Comparison of ENCODE assay signal across 13 cellular contexts in genomic region chrX:134821370-134821769, GRCh38. TPM values are rescaled to one million over a fixed set of nuclear protein-coding genes. Genes with fewer than 3 reads are reported as not detected.
DNase-seq lines count a peak whose midpoint lies in the region; ATAC-seq, FAIRE-seq and TF ChIP-seq lines count a peak whose summit lies in the region.
"Had no signal": no experiment of that assay in that cellular context is flagged by ENCODE, and none has a peak within 500 bp of the region (broad histone marks: within the 10 kb centered on the region; RNA-seq: fewer than 3 reads in every experiment).

No MANE protein-coding gene starts in this region.

- no peak overlapping the region for H2AFZ ChIP-seq in KMS-11 (ENCODE audit: low read depth)
- no peak overlapping the region for H2AFZ ChIP-seq in H1 (ENCODE audit: low read length)

- H3K27ac ChIP-seq in KMS-11 (no peak overlapping the region), H1 (ENCODE audit: low read depth, low read length) (no peak overlapping the region), esophagus squamous epithelium (peak overlapping the region in 1 of 4 donors; percentile 29)
- H3K27ac ChIP-seq: stomach had no signal

- H3K79me2 ChIP-seq in KMS-11 (ENCODE audit: insufficient read depth, low read depth) = no peaks in the 10 kb centered on the region
- no peaks in the 10 kb centered on the region for H3K79me2 ChIP-seq in H1 (ENCODE audit: control insufficient read depth in 1 of 2, insufficient read depth in 2 of 2, low read length in 2 of 2)

- no peaks in the 10 kb centered on the region for H3K27me3 ChIP-seq in KMS-11 (ENCODE audit: insufficient read depth, low read depth)
- no peaks in the 10 kb centered on the region for H3K27me3 ChIP-seq in H1 (replicated peaks in 1 of 4; ENCODE audit: control insufficient read depth in 3 of 4, extremely low read depth in 1 of 4, insufficient read depth in 3 of 4, low read length in 3 of 4)
- no peaks in the 10 kb centered on the region for H3K27me3 ChIP-seq in esophagus squamous epithelium
- H3K27me3 ChIP-seq: stomach had no signal

- H4K20me1 ChIP-seq in KMS-11 (ENCODE audit: insufficient read depth) (no peaks in the 10 kb centered on the region), H1 (replicated peaks in 1 of 2; ENCODE audit: control insufficient read depth in 1 of 2, insufficient read depth in 2 of 2, low read length in 2 of 2) (no peaks in the 10 kb centered on the region)

- no peak overlapping the region for H2BK120ac ChIP-seq in H1 (replicated peaks; ENCODE audit: low read depth, low read length)

- DNase-seq in EL (peak; percentile 65), H1 (ENCODE audit: low read depth in 1 of 2, low spot score in 2 of 2) (no peak), myocyte (ENCODE audit: low read depth) (peak; percentile 53), esophagus squamous epithelium (lab: John Stamatoyannopoulos, UW) (no peak), NCI-H2107 (lab: John Stamatoyannopoulos, UW) (no peak), NCI-H2227 treated with DMSO at 0.1 percent for 48 hours (lab: John Stamatoyannopoulos, UW) (no peak)
- DNase-seq: DMS79; effector CD4-positive, alpha-beta T cell; NCI-H510A treated with DMSO at 0.1 percent for 48 hours; stomach; T1000 had no signal

- intact Hi-C loops in esophagus squamous epithelium (cut with DNase I) = no loop called here

- H3K4ac ChIP-seq in H1 (replicated peaks; ENCODE audit: insufficient read length, low read depth, low read length) = no peak overlapping the region

- H2BK5ac ChIP-seq in H1 (ENCODE audit: low read depth, low read length) = no peak overlapping the region

- no peak overlapping the region for H3K56ac ChIP-seq in H1 (replicated peaks; ENCODE audit: insufficient read length, low read depth, low read length)

- no peak overlapping the region for H3K14ac ChIP-seq in H1 (ENCODE audit: insufficient read length)

- POLR2A ChIA-PET in H1 (lab: Charles Lee; ENCODE audit: partially characterized antibody) = no interaction called here

- H3K23ac ChIP-seq in H1 (ENCODE audit: insufficient read length) = no peak overlapping the region

- CTCF ChIA-PET in H1 (lab: Charles Lee; ENCODE audit: partially characterized antibody) = no interaction called here

- H3K9ac ChIP-seq in KMS-11 (no peak overlapping the region), H1 (replicated peaks in 1 of 4; ENCODE audit: extremely low read depth in 1 of 4, low read depth in 3 of 4, low read length in 3 of 4) (no peak overlapping the region)

- no peak overlapping the region for H4K8ac ChIP-seq in H1 (ENCODE audit: extremely low read depth, insufficient read depth, low read length)

- TF ChIP-seq CTCF in KMS-11 (conservative IDR thresholded peaks at IDR 0.05; ENCODE audit: low read depth, low read length) = no peak
- TF ChIP-seq CTCF in H1 (IDR thresholded peaks at IDR 0.05; ENCODE audit: control extremely low read depth in 1 of 3, insufficient read depth in 1 of 3, low read depth in 1 of 3, low read length in 3 of 3) = no peak
- no peak for TF ChIP-seq CTCF in esophagus squamous epithelium (IDR thresholded peaks at IDR 0.05)

- H3K36me3 ChIP-seq in KMS-11 (ENCODE audit: insufficient read depth) (no peaks in the 10 kb centered on the region), H1 (ENCODE audit: control insufficient read depth in 2 of 4, insufficient read depth in 4 of 4, low read length in 3 of 4) (no peaks in the 10 kb centered on the region), esophagus squamous epithelium (no peaks in the 10 kb centered on the region)
- H3K36me3 ChIP-seq: stomach had no signal

- H2BK20ac ChIP-seq in H1 (ENCODE audit: low read length) = no peak overlapping the region

- H2BK15ac ChIP-seq in H1 (ENCODE audit: low read length) = no peak overlapping the region

- no peak overlapping the region for H3K18ac ChIP-seq in H1 (ENCODE audit: extremely low read depth, low read length)

- WGBS in H1 (ENCODE audit: extremely low coverage in 1 of 2, insufficient coverage in 1 of 2, insufficient read length in 1 of 2, insufficient replicate concordance in 2 of 2, low coverage in 1 of 2, low lambda C conversion rate in 2 of 2, missing lambda C conversion rate in 1 of 2), 2 experiments = 60% methylated on average over 3 of the region's 3 CpGs; no CpG with 5 or more reads in 1 of the 2 experiments
- WGBS in esophagus squamous epithelium, 2 donors = 41 to 94% methylated on average over 3 of the region's 3 CpGs

- no peak overlapping the region for H4K91ac ChIP-seq in H1 (replicated peaks; ENCODE audit: insufficient read length, low read length)

- no peak overlapping the region for H4K5ac ChIP-seq in H1 (ENCODE audit: insufficient read length, low read depth, low read length)

- H3K4me3 ChIP-seq in KMS-11 (IDR thresholded peaks at IDR 0.05; ENCODE audit: insufficient read depth, low read depth, low read length) = no peak overlapping the region
- H3K4me3 ChIP-seq in H1 (ENCODE audit: extremely low read depth in 1 of 4, insufficient read depth in 2 of 4, low read depth in 3 of 4, low read length in 4 of 4) = no peak overlapping the region
- no peak overlapping the region for H3K4me3 ChIP-seq in esophagus squamous epithelium
- H3K4me3 ChIP-seq: stomach had no signal

- TF ChIP-seq POLR2A in H1 (IDR thresholded peaks at IDR 0.05; ENCODE audit: control extremely low read depth in 1 of 2, low read depth in 2 of 2, low read length in 2 of 2) (no peak), esophagus squamous epithelium (IDR thresholded peaks at IDR 0.05) (no peak)

- no peaks in the 10 kb centered on the region for H3K79me1 ChIP-seq in H1 (ENCODE audit: low read depth, low read length)

- TF ChIP-seq RAD21 in H1 (IDR thresholded peaks at IDR 0.05 in 1 of 2, conservative IDR thresholded peaks at IDR 0.05 in 1 of 2; ENCODE audit: low read depth in 2 of 2, low read length in 2 of 2) = no peak

- H2BK12ac ChIP-seq in H1 (ENCODE audit: low read depth, low read length) = no peak overlapping the region

- no peaks in the 10 kb centered on the region for H3K23me2 ChIP-seq in H1 (ENCODE audit: low read depth, low read length)

- peak; percentile 80 for FAIRE-seq in H1 (lab: Jason Lieb, UNC)

- H3K4me1 ChIP-seq in KMS-11 (ENCODE audit: low read depth, poor library complexity, severe bottlenecking) (peaks cover 17% of the 10 kb centered on the region), H1 (replicated peaks in 1 of 4; ENCODE audit: control insufficient read depth in 3 of 4, insufficient read depth in 4 of 4, low read length in 3 of 4) (no peaks in the 10 kb centered on the region), esophagus squamous epithelium (no peaks in the 10 kb centered on the region)
- H3K4me1 ChIP-seq: stomach had no signal

- no peak for ATAC-seq in GM21390 (IDR thresholded peaks at IDR 0.05; ENCODE audit: unreplicated experiment)

- H2AK5ac ChIP-seq in H1 (ENCODE audit: low read depth, low read length) = no peak overlapping the region

- H3K9me3 ChIP-seq in H1 (ENCODE audit: insufficient read depth in 2 of 2, low read depth in 1 of 2, low read length in 1 of 2) (no peaks in the 10 kb centered on the region), esophagus squamous epithelium (no peaks in the 10 kb centered on the region)
- H3K9me3 ChIP-seq: stomach had no signal

- no peak for TF ChIP-seq EP300 in H1 (IDR thresholded peaks at IDR 0.05; ENCODE audit: borderline replicate concordance in 1 of 2, low read depth in 2 of 2, low read length in 2 of 2)

- peak overlapping the region; percentile 31; the same call in 1 of the 2 replicates for H3K4me2 ChIP-seq in KMS-11
- no peak overlapping the region for H3K4me2 ChIP-seq in H1 (ENCODE audit: insufficient read depth in 1 of 2, low read depth in 2 of 2, low read length in 2 of 2)

TF ChIP-seq in H1, 55 proteins besides CTCF, POLR2A, EP300 and RAD21 (continues in another document):
- TF ChIP-seq KDM1A (IDR thresholded peaks at IDR 0.05; ENCODE audit: borderline replicate concordance, low read length) = no peak
- no peak for TF ChIP-seq GTF2F1 (IDR thresholded peaks at IDR 0.05; ENCODE audit: borderline replicate concordance, low read depth, low read length)

RNA-seq across cellular contexts. Expression of gene PABIR2, which starts 24.4 kb away (rescaled TPM):
- total RNA-seq in H1 (2021; fragmentation: NEBNext Ultra II Directional; extraction: Animal tissue kit (Norgen Biotek cat#: 25700)) = 29.7 and 31.6 TPM in 2 replicates
- polyA plus RNA-seq in H1 (2011; rRNA removed) = 14.6 and 23.0 TPM in 2 replicates
- 24.5 TPM for polyA plus RNA-seq in H1 (2011; cell fraction: cytosol; rRNA removed)
- polyA plus RNA-seq in H1 (2011; cell fraction: nucleus; rRNA removed) = 66.6 TPM
- 32.8 to 40.5 TPM (median 38.4 TPM) in 4 replicates for polyA plus RNA-seq in H1 (2012, experiment 1 of 2)
- 10.5 TPM for polyA plus RNA-seq in H1 (2012, experiment 2 of 2)
- polyA plus RNA-seq in H1 (2013, experiment 1 of 2) = 20.3 TPM
- 17.5 TPM for polyA plus RNA-seq in H1 (2013, experiment 2 of 2)
- 27.4 and 36.0 TPM in 2 replicates for polyA minus RNA-seq in H1 (2011; rRNA and poly(A)+ RNA removed)
- 19.1 TPM for polyA minus RNA-seq in H1 (2011; cell fraction: cytosol; rRNA and poly(A)+ RNA removed)
- polyA minus RNA-seq in H1 (2011; cell fraction: nucleus; rRNA and poly(A)+ RNA removed) = 25.2 TPM
- total RNA-seq in myocyte = 10.9 and 14.4 TPM in 2 replicates
- 16.4 TPM for polyA plus RNA-seq in myocyte (2012)
- 10 to 100 TPM in 3 of 4 donors, 1 to 10 TPM in 1; 9.1 to 14.9 (median 11.8) TPM for total RNA-seq in esophagus squamous epithelium

Comparison
In these comparisons a context has a peak if more than half of its experiments do, and no peak if none do; other contexts are left out.
1. DNase-seq: peak in EL (single experiment) and myocyte (single experiment); none in H1 (0 of 2), esophagus squamous epithelium (single experiment), NCI-H2107 (single experiment) and NCI-H2227 treated with DMSO at 0.1 percent for 48 hours (single experiment).